ENCODE assay signal across 31 cellular contexts in the genomic region with DNA sequence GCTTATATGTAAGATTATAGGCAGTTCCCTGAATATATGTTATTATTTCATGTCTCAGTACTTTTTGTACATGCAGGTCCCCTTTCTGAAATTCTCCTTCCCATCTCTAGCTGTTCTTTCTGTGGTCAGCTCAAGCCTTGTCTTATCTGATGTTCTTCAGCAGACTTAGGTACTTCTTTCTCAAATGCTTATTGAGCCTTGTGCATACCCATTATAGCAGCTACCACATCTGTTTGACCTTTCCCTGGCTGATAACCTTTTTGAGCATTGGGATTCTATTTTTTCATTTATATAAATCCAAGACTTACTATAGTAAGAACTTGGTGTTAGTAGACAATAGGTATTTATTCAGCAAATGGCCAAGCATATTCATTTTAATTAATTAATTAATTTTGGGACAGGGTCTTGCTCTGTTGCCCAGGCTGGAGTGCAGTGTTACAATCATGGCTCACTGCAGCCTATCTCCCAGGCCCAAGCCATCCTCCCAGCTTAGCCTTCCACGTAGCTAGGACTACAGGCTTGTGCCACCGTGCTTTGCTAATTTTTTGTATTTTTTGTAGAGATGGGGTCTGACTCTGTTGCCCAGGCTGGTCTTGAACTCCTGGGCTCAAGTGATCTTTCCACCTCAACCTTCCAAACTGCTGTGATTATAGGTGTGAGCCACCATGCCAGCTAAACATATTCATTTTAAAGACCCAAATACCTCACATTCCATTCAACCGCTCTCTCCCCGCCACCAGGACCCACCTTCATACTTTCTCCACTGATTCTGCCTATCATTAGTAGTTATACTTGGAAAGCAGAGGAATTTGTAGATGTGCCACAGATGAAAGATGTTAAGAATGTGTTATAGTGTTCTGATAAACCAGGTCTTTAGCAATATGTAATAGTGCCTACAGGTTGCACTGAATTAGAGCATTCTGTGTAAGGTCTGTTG. TPM values are rescaled to one million over a fixed set of nuclear protein-coding genes. Genes with fewer than 3 reads are reported as not detected.
DNase-seq lines count a peak whose midpoint lies in the region; ATAC-seq and TF ChIP-seq lines count a peak whose summit lies in the region.
"Had no signal": no experiment of that assay in that cellular context is flagged by ENCODE, and none has a peak within 500 bp of the region (broad histone marks: within the 10 kb centered on the region; RNA-seq: fewer than 3 reads in every experiment).

No MANE protein-coding gene starts in this region.

- H3K4me3 ChIP-seq in SK-N-SH (ENCODE audit: low read depth in 2 of 2, low read length in 1 of 2): no peak overlapping the region
- H3K4me3 ChIP-seq: MG63, stomach, tibial artery had no signal

- H3K79me2 ChIP-seq in SK-N-SH (ENCODE audit: insufficient read depth): 0 out of 2 replicates have a peak, but pooled peaks cover under 1% of the 10 kb centered on the region

- no peaks in the 10 kb centered on the region; a peak in 1 of 4 replicates for H3K4me1 ChIP-seq in SK-N-SH (ENCODE audit: control insufficient read depth in 1 of 2, insufficient read depth in 2 of 2, low read depth in 1 of 2, low read length in 1 of 2)
- H3K4me1 ChIP-seq: stomach, tibial artery had no signal

- no peak overlapping the region for H3K27ac ChIP-seq in SK-N-SH (ENCODE audit: low read depth in 2 of 2, low read length in 1 of 2)
- H3K27ac ChIP-seq: RWPE1, stomach, tibial artery had no signal

- no peaks in the 10 kb centered on the region for H3K27me3 Mint-ChIP-seq in activated naive CD8-positive, alpha-beta T cell
- no peaks in the 10 kb centered on the region for H3K27me3 Mint-ChIP-seq in activated naive CD8-positive, alpha-beta T cell treated with anti-CD3 and anti-CD28 coated beads, Interleukin-2, amount 50 U/mL, for 24 hours
- H3K27me3 Mint-ChIP-seq: activated CD4-positive, alpha-beta T cell treated with anti-CD3 and anti-CD28 coated beads for 36 hours; CD4-positive, alpha-beta memory T cell; naive B cell had no signal

- no peak for TF ChIP-seq CTCF in SK-N-SH (IDR thresholded peaks at IDR 0.05)

- ATAC-seq in activated naive CD8-positive, alpha-beta T cell treated with anti-CD3 and anti-CD28 coated beads, Interleukin-2, amount 50 U/mL, for 24 hours: no peak
- no peak for ATAC-seq in stimulated activated effector memory CD8-positive, alpha-beta T cell treated with anti-CD3 and anti-CD28 coated beads, Interleukin-12 subunit alpha, Interleukin-12 subunit beta, amount 100 ng/mL, for 72 hours
- no peak for ATAC-seq in GM21529 (IDR thresholded peaks at IDR 0.05; ENCODE audit: unreplicated experiment)
- ATAC-seq: activated CD4-positive, alpha-beta T cell treated with anti-CD3 and anti-CD28 coated beads for 36 hours; left lobe of liver had no signal

- no peaks in the 10 kb centered on the region for H3K9me2 ChIP-seq in SK-N-SH

- no peak overlapping the region for H3K9ac ChIP-seq in SK-N-SH

- peaks cover 8% of the 10 kb centered on the region for H3K4me1 Mint-ChIP-seq in activated naive CD8-positive, alpha-beta T cell (ENCODE audit: low read depth)
- H3K4me1 Mint-ChIP-seq in activated naive CD8-positive, alpha-beta T cell treated with anti-CD3 and anti-CD28 coated beads, Interleukin-2, amount 50 U/mL, for 24 hours: no peaks in the 10 kb centered on the region
- H3K4me1 Mint-ChIP-seq in stimulated activated effector memory CD8-positive, alpha-beta T cell treated with anti-CD3 and anti-CD28 coated beads, Interleukin-12 subunit alpha, Interleukin-12 subunit beta, amount 100 ng/mL, for 72 hours: no peaks in the 10 kb centered on the region

- no peak overlapping the region for H3K4me2 ChIP-seq in SK-N-SH

- H3F3A ChIP-seq in SK-N-SH (replicated peaks; ENCODE audit: insufficient read depth): peaks cover 3% of the 10 kb centered on the region

- peaks cover 64 to 85% of the 10 kb centered on the region in 2 experiments for H3K36me3 ChIP-seq in SK-N-SH (replicated peaks in 1 of 2; ENCODE audit: control insufficient read depth in 1 of 2, insufficient read depth in 2 of 2, low read length in 1 of 2)

- POLR2A ChIA-PET in SK-N-SH (lab: Yijun Ruan, JAX): no interaction called here

- no peak overlapping the region for H2AFZ ChIP-seq in SK-N-SH (ENCODE audit: low read depth)

- H3K9me3 Mint-ChIP-seq in activated naive CD8-positive, alpha-beta T cell (ENCODE audit: low read depth): no peaks in the 10 kb centered on the region
- no peaks in the 10 kb centered on the region for H3K9me3 Mint-ChIP-seq in activated naive CD8-positive, alpha-beta T cell treated with anti-CD3 and anti-CD28 coated beads, Interleukin-2, amount 50 U/mL, for 24 hours
- no peaks in the 10 kb centered on the region for H3K9me3 Mint-ChIP-seq in stimulated activated effector memory CD8-positive, alpha-beta T cell treated with anti-CD3 and anti-CD28 coated beads, Interleukin-12 subunit alpha, Interleukin-12 subunit beta, amount 100 ng/mL, for 72 hours
- H3K9me3 Mint-ChIP-seq: CD4-positive, alpha-beta memory T cell; naive B cell had no signal

- TF ChIP-seq RAD21 in SK-N-SH (IDR thresholded peaks at IDR 0.05; ENCODE audit: low read length): no peak

- 96% methylated on average over 4 of the region's 4 CpGs for WGBS in SK-N-SH (ENCODE audit: low lambda C conversion rate)

- peak overlapping the region; percentile 62 for H3K27ac Mint-ChIP-seq in activated naive CD8-positive, alpha-beta T cell
- no peak overlapping the region for H3K27ac Mint-ChIP-seq in activated naive CD8-positive, alpha-beta T cell treated with anti-CD3 and anti-CD28 coated beads, Interleukin-2, amount 50 U/mL, for 24 hours
- H3K27ac Mint-ChIP-seq in stimulated activated effector memory CD8-positive, alpha-beta T cell treated with anti-CD3 and anti-CD28 coated beads, Interleukin-12 subunit alpha, Interleukin-12 subunit beta, amount 100 ng/mL, for 72 hours: peak overlapping the region; percentile 2
- H3K27ac Mint-ChIP-seq: activated CD4-positive, alpha-beta T cell treated with anti-CD3 and anti-CD28 coated beads for 36 hours had no signal

- H4K20me1 ChIP-seq in SK-N-SH (ENCODE audit: insufficient read depth): no peaks in the 10 kb centered on the region

- H3K9me3 ChIP-seq in SK-N-SH: no peaks in the 10 kb centered on the region
- H3K9me3 ChIP-seq: MG63, stomach, tibial artery had no signal

- CTCF ChIA-PET in SK-N-SH (lab: Yijun Ruan, JAX): no interaction called here

- H3K36me3 Mint-ChIP-seq in activated naive CD8-positive, alpha-beta T cell: peaks cover 15% of the 10 kb centered on the region
- H3K36me3 Mint-ChIP-seq in activated naive CD8-positive, alpha-beta T cell treated with anti-CD3 and anti-CD28 coated beads, Interleukin-2, amount 50 U/mL, for 24 hours (ENCODE audit: low read depth): peaks cover 53% of the 10 kb centered on the region
- peaks cover 86% of the 10 kb centered on the region for H3K36me3 Mint-ChIP-seq in stimulated activated effector memory CD8-positive, alpha-beta T cell treated with anti-CD3 and anti-CD28 coated beads, Interleukin-12 subunit alpha, Interleukin-12 subunit beta, amount 100 ng/mL, for 72 hours

- no peak for TF ChIP-seq EP300 in SK-N-SH (IDR thresholded peaks at IDR 0.05; ENCODE audit: borderline replicate concordance in 1 of 2, low read depth in 1 of 2, low read length in 1 of 2)

- H3K27me3 ChIP-seq in SK-N-SH (ENCODE audit: insufficient read depth): no peaks in the 10 kb centered on the region
- H3K27me3 ChIP-seq: MG63, stomach, tibial artery had no signal

- no peak for DNase-seq in activated naive CD8-positive, alpha-beta T cell treated with anti-CD3 and anti-CD28 coated beads, Interleukin-2, amount 50 U/mL, for 24 hours
- DNase-seq in amniotic epithelial cell (ENCODE audit: low read depth) (peak; percentile 18), iris pigment epithelial cell (ENCODE audit: low read depth) (peak; percentile 12), SK-N-SH (no peak), NCI-H2227 (lab: John Stamatoyannopoulos, UW; ENCODE audit: unreplicated experiment) (no peak)
- DNase-seq in stimulated activated effector memory CD8-positive, alpha-beta T cell treated with anti-CD3 and anti-CD28 coated beads, Interleukin-12 subunit alpha, Interleukin-12 subunit beta, amount 100 ng/mL, for 72 hours (ENCODE audit: low spot score in 2 of 2): no peak
- DNase-seq: activated CD4-positive, alpha-beta T cell treated with anti-CD3 and anti-CD28 coated beads for 36 hours; activated naive CD4-positive, alpha-beta T cell; AML-193; amniotic stem cell; CD4-positive, alpha-beta memory T cell; DMS153; effector memory CD4-positive, alpha-beta T cell; foreskin melanocyte; HCEC 1CT; KBM-7; MG63; naive B cell; NCI-H2029; NCI-H345; NCI-H748 treated with DMSO at 0.1 percent for 48 hours; nucleus accumbens; small intestine; stimulated activated CD4-positive, alpha-beta T cell treated with anti-CD3 and anti-CD28 coated beads, Interleukin-1b, Interleukin-23, amount 100 ng/mL, for 48 hours; stimulated activated CD8-positive, alpha-beta memory T cell treated with anti-CD3 and anti-CD28 coated beads, Interleukin-4, amount 100 ng/mL, for 48 hours; stomach; tibial artery had no signal

- no peak overlapping the region for H3K4me3 Mint-ChIP-seq in activated naive CD8-positive, alpha-beta T cell
- H3K4me3 Mint-ChIP-seq in activated naive CD8-positive, alpha-beta T cell treated with anti-CD3 and anti-CD28 coated beads, Interleukin-2, amount 50 U/mL, for 24 hours: no peak overlapping the region
- no peak overlapping the region for H3K4me3 Mint-ChIP-seq in stimulated activated effector memory CD8-positive, alpha-beta T cell treated with anti-CD3 and anti-CD28 coated beads, Interleukin-12 subunit alpha, Interleukin-12 subunit beta, amount 100 ng/mL, for 72 hours
- H3K4me3 Mint-ChIP-seq: activated CD4-positive, alpha-beta T cell treated with anti-CD3 and anti-CD28 coated beads for 36 hours; CD4-positive, alpha-beta memory T cell; naive B cell had no signal

TF ChIP-seq in SK-N-SH, 30 proteins besides CTCF, POLR2A, EP300 and RAD21 (continues in another document):
- TF ChIP-seq NFIC (IDR thresholded peaks at IDR 0.05; ENCODE audit: borderline replicate concordance): no peak
- TF ChIP-seq POLR2AphosphoS5 (IDR thresholded peaks at IDR 0.05; ENCODE audit: low read depth, low read length): no peak
- TF ChIP-seq RCOR1 (IDR thresholded peaks at IDR 0.05; ENCODE audit: low read length): no peak

RNA-seq across cellular contexts. Expression of a gene that starts 16.7 kb away (rescaled TPM):
- polyA plus RNA-seq in SK-N-SH (2012; rRNA removed): 16.4 and 20.5 TPM in 2 replicates
- polyA plus RNA-seq in SK-N-SH (2012; cell fraction: cytosol; rRNA removed): 27.0 and 43.4 TPM in 2 replicates
- polyA plus RNA-seq in SK-N-SH (2012; cell fraction: nucleus; rRNA removed): 6.0 and 11.4 TPM in 2 replicates

RNA-seq across cellular contexts. Expression of a gene that starts 30.3 kb away (rescaled TPM):
- 9.3 and 13.2 TPM in 2 replicates for polyA plus RNA-seq in SK-N-SH (2012; rRNA removed)
- polyA plus RNA-seq in SK-N-SH (2012; cell fraction: cytosol; rRNA removed): 11.7 and 12.9 TPM in 2 replicates
- 6.9 and 15.3 TPM in 2 replicates for polyA plus RNA-seq in SK-N-SH (2012; cell fraction: nucleus; rRNA removed)

RNA-seq across cellular contexts. Expression of a gene that starts 58.7 kb away (rescaled TPM):
- 19.2 and 20.1 TPM in 2 replicates for polyA plus RNA-seq in SK-N-SH (2012; rRNA removed)
- polyA plus RNA-seq in SK-N-SH (2012; cell fraction: cytosol; rRNA removed): 9.8 and 15.5 TPM in 2 replicates
- polyA plus RNA-seq in SK-N-SH (2012; cell fraction: nucleus; rRNA removed): 18.7 and 21.3 TPM in 2 replicates

Comparison
In these comparisons a context has a peak if more than half of its experiments do, and no peak if none do; other contexts are left out.
1. DNase-seq: peak in amniotic epithelial cell (single experiment) and iris pigment epithelial cell (single experiment); none in activated naive CD8-positive, alpha-beta T cell treated with anti-CD3 and anti-CD28 coated beads, Interleukin-2, amount 50 U/mL, for 24 hours (single experiment), stimulated activated effector memory CD8-positive, alpha-beta T cell treated with anti-CD3 and anti-CD28 coated beads, Interleukin-12 subunit alpha, Interleukin-12 subunit beta, amount 100 ng/mL, for 72 hours (0 of 2), SK-N-SH (single experiment) and NCI-H2227 (single experiment).